Comparison of ENCODE assay signal across 12 cellular contexts in genomic region chr7:469591-469961, GRCh38. TPM values are rescaled to one million over a fixed set of nuclear protein-coding genes. Genes with fewer than 3 reads are reported as not detected.
DNase-seq lines count a peak whose midpoint lies in the region; ATAC-seq, FAIRE-seq and TF ChIP-seq lines count a peak whose summit lies in the region.
"Had no signal": no experiment of that assay in that cellular context is flagged by ENCODE, and none has a peak within 500 bp of the region (broad histone marks: within the 10 kb centered on the region; RNA-seq: fewer than 3 reads in every experiment).

No MANE protein-coding gene starts in this region.

- POLR2A ChIA-PET in endothelial cell of umbilical vein (lab: Charles Lee), result no interaction called here

- no peak overlapping the region for H3K9ac ChIP-seq in endothelial cell of umbilical vein (replicated peaks; ENCODE audit: extremely low read depth, insufficient read depth, low read length)

- ATAC-seq in heart right ventricle, result no peak
- no peak for ATAC-seq in omental fat pad (ENCODE audit: low FRiP score)
- ATAC-seq in HG02798 (IDR thresholded peaks at IDR 0.05; ENCODE audit: poor library complexity, unreplicated experiment), result no peak
- no peak for ATAC-seq in GM21528 (IDR thresholded peaks at IDR 0.05; ENCODE audit: low FRiP score, unreplicated experiment)
- ATAC-seq: activated CD8-positive, alpha-beta memory T cell treated with anti-CD3 and anti-CD28 coated beads, Interleukin-2, amount 10 ng/mL, durations not matched to agents 7 days and 5 days; WTC11 had no signal

- WGBS in heart right ventricle, 2 donors, result 89 to 90% methylated on average over 17 of the region's 17 CpGs
- 96% methylated on average over 16 of the region's 17 CpGs; no CpG with 5 or more reads in 1 of the 2 donors for WGBS in transverse colon (ENCODE audit: low coverage in 1 of 2), 2 donors

- H3K9me1 ChIP-seq in endothelial cell of umbilical vein (replicated peaks; ENCODE audit: control insufficient read depth, extremely low read depth, insufficient read depth, low read length), result no peaks in the 10 kb centered on the region

- H3K4me1 ChIP-seq in heart right ventricle (peaks cover 11 to 37% (median 18%) of the 10 kb centered on the region in 9 donors), endothelial cell of umbilical vein (ENCODE audit: control insufficient read depth, extremely low read depth, insufficient read depth, low read length) (peaks cover 35% of the 10 kb centered on the region), transverse colon (peaks cover 0 to 7% (median 2%) of the 10 kb centered on the region in 4 donors)
- H3K4me1 ChIP-seq: colonic mucosa had no signal

- dilution Hi-C loops in endothelial cell of umbilical vein (cut with MboI; ENCODE audit: extremely low pct_ligation_motif_present, low sequenced_read_pairs), result no loop called here

- no peaks in the 10 kb centered on the region for H3K36me3 ChIP-seq in heart right ventricle
- H3K36me3 ChIP-seq in endothelial cell of umbilical vein (ENCODE audit: control insufficient read depth in 2 of 2, extremely low read depth in 1 of 2, insufficient read depth in 2 of 2, low read length in 2 of 2), result no peaks in the 10 kb centered on the region
- no peaks in the 10 kb centered on the region for H3K36me3 ChIP-seq in transverse colon
- H3K36me3 ChIP-seq: colonic mucosa had no signal

- H3K4me2 ChIP-seq in endothelial cell of umbilical vein (ENCODE audit: insufficient read depth, low read length), result no peak overlapping the region

- TF ChIP-seq CTCF in heart right ventricle (IDR thresholded peaks at IDR 0.05) (no peak), endothelial cell of umbilical vein (IDR thresholded peaks at IDR 0.05; ENCODE audit: extremely low read depth in 1 of 2, insufficient read depth in 1 of 2, low read depth in 1 of 2, low read length in 2 of 2) (no peak), omental fat pad (IDR thresholded peaks at IDR 0.05) (no peak), transverse colon (IDR thresholded peaks at IDR 0.05) (no peak)

- peaks cover 0 to 21% (median 3%) of the 10 kb centered on the region in 11 donors for H3K9me3 ChIP-seq in heart right ventricle
- no peaks in the 10 kb centered on the region for H3K9me3 ChIP-seq in endothelial cell of umbilical vein (replicated peaks; ENCODE audit: control insufficient read depth, insufficient read depth, low read length)
- no peaks in the 10 kb centered on the region for H3K9me3 ChIP-seq in transverse colon
- H3K9me3 ChIP-seq: colonic mucosa had no signal

- in situ Hi-C loops in transverse colon (cut with MboI; ENCODE audit: low pct_ligation_motif_present in 1 of 4, low pct_unique_long_range_greater_than_20kb in 1 of 4, low sequenced_read_pairs in 3 of 4), result no loop called here

- H2AFZ ChIP-seq in endothelial cell of umbilical vein (ENCODE audit: low read depth, low read length), result peak overlapping the region; percentile 71

- TF ChIP-seq EP300 in transverse colon (IDR thresholded peaks at IDR 0.05; ENCODE audit: low read depth), result no peak

- TF ChIP-seq POLR2A in endothelial cell of umbilical vein (IDR thresholded peaks at IDR 0.05; ENCODE audit: low read depth, low read length), result no peak
- TF ChIP-seq POLR2A in transverse colon (IDR thresholded peaks at IDR 0.05), result no peak

- DNase-seq in cardiac septum (ENCODE audit: low spot score), result peak; percentile 35
- DNase-seq in heart right ventricle, result no peak
- DNase-seq in endothelial cell of umbilical vein (ENCODE audit: low read depth, low spot score), result no peak
- peak; percentile 15 for DNase-seq in omental fat pad (ENCODE audit: low spot score)
- peak; percentile 4 for DNase-seq in transverse colon
- DNase-seq in NCI-H226, result no peak
- DNase-seq: activated CD8-positive, alpha-beta memory T cell treated with anti-CD3 and anti-CD28 coated beads, Interleukin-2, amount 10 ng/mL, durations not matched to agents 7 days and 5 days; activated gamma-delta T cell; colonic mucosa had no signal

- H3K27ac ChIP-seq in heart right ventricle (peak overlapping the region in 5 of 10 donors; percentile 23 to 44 (median 39)), endothelial cell of umbilical vein (ENCODE audit: insufficient read depth, low read depth, low read length) (peak overlapping the region; percentile 68), transverse colon (no peak overlapping the region)
- H3K27ac ChIP-seq: colonic mucosa had no signal

- FAIRE-seq in endothelial cell of umbilical vein (lab: Jason Lieb, UNC), result no peak

- H3K27me3 ChIP-seq in heart right ventricle (no peaks in the 10 kb centered on the region), endothelial cell of umbilical vein (ENCODE audit: control insufficient read depth in 2 of 2, insufficient read depth in 2 of 2, low read length in 2 of 2) (no peaks in the 10 kb centered on the region), transverse colon (no peaks in the 10 kb centered on the region)
- H3K27me3 ChIP-seq: colonic mucosa had no signal

- no peaks in the 10 kb centered on the region for H4K20me1 ChIP-seq in endothelial cell of umbilical vein (replicated peaks; ENCODE audit: control insufficient read depth, extremely low read depth, insufficient read depth, low read length)

- H3K4me3 ChIP-seq in heart right ventricle (no peak overlapping the region), endothelial cell of umbilical vein (replicated peaks in 1 of 3; ENCODE audit: insufficient read depth in 1 of 3, low read depth in 1 of 3, low read length in 3 of 3) (no peak overlapping the region), transverse colon (no peak overlapping the region)
- H3K4me3 ChIP-seq: colonic mucosa had no signal

- no peaks in the 10 kb centered on the region for H3K79me2 ChIP-seq in endothelial cell of umbilical vein (ENCODE audit: control insufficient read depth, insufficient read depth, low read length)

- CTCF ChIA-PET in endothelial cell of umbilical vein (lab: Charles Lee), result no interaction called here

- intact Hi-C loops in cardiac septum (cut with DNase I), result no loop called here
- intact Hi-C loops in heart right ventricle (cut with DNase I), result no loop called here
- intact Hi-C loops in endothelial cell of umbilical vein (cut with micrococcal nuclease), result no loop called here
- intact Hi-C loops in transverse colon (cut with DNase I; ENCODE audit: low total_unique reads), result no loop called here

- no TSS peak for BruUV-seq in endothelial cell of umbilical vein (replicated peaks; lab: Mats Ljungman, UMichigan)

TF ChIP-seq in endothelial cell of umbilical vein, 7 proteins besides CTCF, POLR2A, EP300 and RAD21:
- TF ChIP-seq JUN (IDR thresholded peaks at IDR 0.05; ENCODE audit: borderline replicate concordance, insufficient read depth, insufficient read length, low read depth) (no peak), FOS (IDR thresholded peaks at IDR 0.05; ENCODE audit: borderline replicate concordance, insufficient read depth, low read length) (no peak), EZH2 (IDR thresholded peaks at IDR 0.05; ENCODE audit: borderline replicate concordance, low read depth, low read length, severe bottlenecking) (no peak), POLR2AphosphoS5 (IDR thresholded peaks at IDR 0.05; ENCODE audit: insufficient read depth, low read depth, low read length) (no peak), GATA2 (IDR thresholded peaks at IDR 0.05; ENCODE audit: insufficient read depth, insufficient read length, low read depth, low read length) (no peak), MYC (IDR thresholded peaks at IDR 0.05; ENCODE audit: low read depth, low read length) (no peak)
- TF ChIP-seq, protein P1, sequence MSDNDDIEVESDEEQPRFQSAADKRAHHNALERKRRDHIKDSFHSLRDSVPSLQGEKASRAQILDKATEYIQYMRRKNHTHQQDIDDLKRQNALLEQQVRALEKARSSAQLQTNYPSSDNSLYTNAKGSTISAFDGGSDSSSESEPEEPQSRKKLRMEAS (IDR thresholded peaks at IDR 0.05; ENCODE audit: insufficient read depth, insufficient read length), result no peak

RNA-seq across cellular contexts. Expression of gene PDGFA, which starts 50.1 kb away (rescaled TPM):
- total RNA-seq in cardiac septum (38.9 TPM), heart right ventricle (10 to 100 TPM; 16.7 to 38.5 (median 27.9) TPM), endothelial cell of umbilical vein (62.4 and 68.1 TPM in 2 replicates), omental fat pad (10 to 100 TPM in 1 of 4 donors, 1 to 10 TPM in 3; 7.0 to 23.7 (median 8.8) TPM), transverse colon (100 to 1,000 TPM in 2 of 4 donors, 10 to 100 TPM in 2; 60.2 to 123 (median 104) TPM)
- polyA plus RNA-seq in heart right ventricle (10 to 100 TPM; 14.3 to 18.3 TPM), endothelial cell of umbilical vein (17.4 and 23.2 TPM in 2 replicates)
- 17.9 and 24.0 TPM in 2 replicates for polyA plus RNA-seq in endothelial cell of umbilical vein (2011; cell fraction: cytosol; rRNA removed)
- polyA plus RNA-seq in endothelial cell of umbilical vein (2011; cell fraction: nucleus; rRNA removed), result 20.1 and 24.5 TPM in 2 replicates
- 14.5 and 16.4 TPM in 2 replicates for polyA plus RNA-seq in endothelial cell of umbilical vein (2012)
- polyA minus RNA-seq in endothelial cell of umbilical vein, result 51.3 and 58.0 TPM in 2 replicates
- polyA minus RNA-seq in endothelial cell of umbilical vein (2011; cell fraction: cytosol; rRNA and poly(A)+ RNA removed), result 23.2 TPM
- polyA minus RNA-seq in endothelial cell of umbilical vein (2011; cell fraction: nucleus; rRNA and poly(A)+ RNA removed), result 8.3 and 12.9 TPM in 2 replicates

Comparison
In these comparisons a context has a peak if more than half of its experiments do, and no peak if none do; other contexts are left out.
1. DNase-seq: peak in cardiac septum (single experiment), omental fat pad (single experiment) and transverse colon (single experiment); none in heart right ventricle (0 of 2), endothelial cell of umbilical vein (single experiment) and NCI-H226 (single experiment).